2 cellular contexts compared by ENCODE assay signal in genomic region chr20:57259179-57260021, GRCh38.
TF ChIP-seq lines count a peak whose summit lies in the region.

No MANE protein-coding gene starts in this region.

TF ChIP-seq in GM23338, 12 proteins besides CTCF, POLR2A, EP300 and RAD21 (continued from another document):
- TF ChIP-seq EZH2phosphoT487 (IDR thresholded peaks at IDR 0.05; ENCODE audit: unreplicated experiment) (no peak), ETS1 (IDR thresholded peaks at IDR 0.05) (no peak), NANOG (IDR thresholded peaks at IDR 0.05; ENCODE audit: borderline replicate concordance) (no peak), JUNB (IDR thresholded peaks at IDR 0.05; ENCODE audit: unreplicated experiment) (no peak), ZNF331 (CRISPR knock-in tag; IDR thresholded peaks at IDR 0.05; ENCODE audit: low read depth) (no peak), POLR2AphosphoS5 (IDR thresholded peaks at IDR 0.05; ENCODE audit: low read depth) (no peak), STAT1 (IDR thresholded peaks at IDR 0.05; ENCODE audit: unreplicated experiment) (no peak), REST (IDR thresholded peaks at IDR 0.05; ENCODE audit: unreplicated experiment) (no peak), EZH2 (IDR thresholded peaks at IDR 0.05; ENCODE audit: low read depth, unreplicated experiment) (no peak), CREB1 (CRISPR knock-in tag; IDR thresholded peaks at IDR 0.05; ENCODE audit: low read depth) (no peak), ZNF462 (CRISPR knock-in tag; IDR thresholded peaks at IDR 0.05) (no peak)

TF ChIP-seq in H1, 55 proteins besides CTCF, POLR2A, EP300 and RAD21:
- TF ChIP-seq RBBP5 (IDR thresholded peaks at IDR 0.05; ENCODE audit: borderline replicate concordance, low read depth, low read length) (no peak), TAF1 (IDR thresholded peaks at IDR 0.05; ENCODE audit: low read depth, low read length) (no peak), TAF7 (optimal IDR thresholded peaks at IDR 0.05; ENCODE audit: borderline replicate concordance, low read depth, low read length) (no peak), CBX5 (IDR thresholded peaks at IDR 0.05; ENCODE audit: low read depth, low read length) (no peak), SAP30 (IDR thresholded peaks at IDR 0.05; ENCODE audit: insufficient read depth, insufficient replicate concordance, low read length) (no peak), EGR1 (IDR thresholded peaks at IDR 0.05; ENCODE audit: borderline replicate concordance, low read depth, low read length) (no peak), JUND (IDR thresholded peaks at IDR 0.05; ENCODE audit: low read length) (no peak), RFX5 (IDR thresholded peaks at IDR 0.05; ENCODE audit: borderline replicate concordance, low read depth, low read length) (no peak), KDM4A (IDR thresholded peaks at IDR 0.05; ENCODE audit: low read depth, low read length, severe bottlenecking) (no peak)
- TF ChIP-seq, protein P1, sequence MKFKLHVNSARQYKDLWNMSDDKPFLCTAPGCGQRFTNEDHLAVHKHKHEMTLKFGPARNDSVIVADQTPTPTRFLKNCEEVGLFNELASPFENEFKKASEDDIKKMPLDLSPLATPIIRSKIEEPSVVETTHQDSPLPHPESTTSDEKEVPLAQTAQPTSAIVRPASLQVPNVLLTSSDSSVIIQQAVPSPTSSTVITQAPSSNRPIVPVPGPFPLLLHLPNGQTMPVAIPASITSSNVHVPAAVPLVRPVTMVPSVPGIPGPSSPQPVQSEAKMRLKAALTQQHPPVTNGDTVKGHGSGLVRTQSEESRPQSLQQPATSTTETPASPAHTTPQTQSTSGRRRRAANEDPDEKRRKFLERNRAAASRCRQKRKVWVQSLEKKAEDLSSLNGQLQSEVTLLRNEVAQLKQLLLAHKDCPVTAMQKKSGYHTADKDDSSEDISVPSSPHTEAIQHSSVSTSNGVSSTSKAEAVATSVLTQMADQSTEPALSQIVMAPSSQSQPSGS (IDR thresholded peaks at IDR 0.05; ENCODE audit: low read length), result no peak
- TF ChIP-seq, protein P2, sequence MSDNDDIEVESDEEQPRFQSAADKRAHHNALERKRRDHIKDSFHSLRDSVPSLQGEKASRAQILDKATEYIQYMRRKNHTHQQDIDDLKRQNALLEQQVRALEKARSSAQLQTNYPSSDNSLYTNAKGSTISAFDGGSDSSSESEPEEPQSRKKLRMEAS (IDR thresholded peaks at IDR 0.05), result no peak
